Comparison of ENCODE assay signal across 8 cellular contexts in genomic region chr16:10868562-10869469, GRCh38. TPM values are rescaled to one million over a fixed set of nuclear protein-coding genes. Genes with fewer than 3 reads are reported as not detected.
DNase-seq lines count a peak whose midpoint lies in the region; ATAC-seq lines count a peak whose summit lies in the region.

No MANE protein-coding gene starts in this region.

- intact Hi-C loops in activated CD4-positive, alpha-beta T cell treated with anti-CD3 and anti-CD28 coated beads, Interleukin-2, amount 10 ng/mL, durations not matched to agents 24 days and 14 days (cut with micrococcal nuclease) = no loop called here

- peaks cover 47% of the 10 kb centered on the region for H3K4me1 Mint-ChIP-seq in activated CD4-positive, alpha-beta T cell treated with anti-CD3 and anti-CD28 coated beads, Interleukin-2, amount 10 ng/mL, durations not matched to agents 24 days and 14 days

- peak overlapping the region in 2 of 7 experiments; percentile 4 to 8 for H3K4me3 ChIP-seq in skin epidermis

- no peak overlapping the region for H3K27ac Mint-ChIP-seq in activated CD4-positive, alpha-beta T cell treated with anti-CD3 and anti-CD28 coated beads, Interleukin-2, amount 10 ng/mL, durations not matched to agents 24 days and 14 days

- peak; percentile 56 for ATAC-seq in HG03354 (IDR thresholded peaks at IDR 0.05; ENCODE audit: poor library complexity, severe bottlenecking, unreplicated experiment)
- ATAC-seq in GM19035 (IDR thresholded peaks at IDR 0.05; ENCODE audit: unreplicated experiment) = no peak
- no peak for ATAC-seq in HG02571 (IDR thresholded peaks at IDR 0.05; ENCODE audit: unreplicated experiment)

- DNase-seq in activated CD4-positive, alpha-beta T cell treated with anti-CD3 and anti-CD28 coated beads, Interleukin-2, amount 10 ng/mL, durations not matched to agents 24 days and 14 days = no peak
- DNase-seq in activated CD4-positive, alpha-beta T cell treated with anti-CD3 and anti-CD28 coated beads for 4 hours = no peak
- DNase-seq in dermis microvascular lymphatic vessel endothelial cell (ENCODE audit: low read depth in 2 of 2) (peak; percentile 7 to 42), HK-2 (ENCODE audit: unreplicated experiment) (no peak)

- peak overlapping the region; percentile 35 for H3K4me3 Mint-ChIP-seq in activated CD4-positive, alpha-beta T cell treated with anti-CD3 and anti-CD28 coated beads, Interleukin-2, amount 10 ng/mL, durations not matched to agents 24 days and 14 days

- no peaks in the 10 kb centered on the region for H3K36me3 Mint-ChIP-seq in activated CD4-positive, alpha-beta T cell treated with anti-CD3 and anti-CD28 coated beads, Interleukin-2, amount 10 ng/mL, durations not matched to agents 24 days and 14 days (ENCODE audit: low read depth)

- H3K27ac ChIP-seq in skin epidermis = peak overlapping the region in 19 of 21 experiments; percentile 13 to 88 (median 62)

- no peaks in the 10 kb centered on the region for H3K9me3 Mint-ChIP-seq in activated CD4-positive, alpha-beta T cell treated with anti-CD3 and anti-CD28 coated beads, Interleukin-2, amount 10 ng/mL, durations not matched to agents 24 days and 14 days

- peaks cover 20% of the 10 kb centered on the region for H3K27me3 Mint-ChIP-seq in activated CD4-positive, alpha-beta T cell treated with anti-CD3 and anti-CD28 coated beads, Interleukin-2, amount 10 ng/mL, durations not matched to agents 24 days and 14 days

RNA-seq across cellular contexts. Expression of gene CIITA, which starts 8.2 kb away (rescaled TPM):
- 5.0 and 6.4 TPM in 2 replicates for total RNA-seq in activated CD4-positive, alpha-beta T cell treated with anti-CD3 and anti-CD28 coated beads, Interleukin-2, amount 10 ng/mL, durations not matched to agents 24 days and 14 days
- total RNA-seq in dermis microvascular lymphatic vessel endothelial cell = under 0.01 and 0.13 TPM in 2 replicates

RNA-seq across cellular contexts. Expression of gene TVP23A, which starts 50.2 kb away (rescaled TPM):
- total RNA-seq in activated CD4-positive, alpha-beta T cell treated with anti-CD3 and anti-CD28 coated beads, Interleukin-2, amount 10 ng/mL, durations not matched to agents 24 days and 14 days = not detected in 2 replicates
- total RNA-seq in dermis microvascular lymphatic vessel endothelial cell = not detected in 2 replicates

Comparison
In these comparisons a context has a peak if more than half of its experiments do, and no peak if none do; other contexts are left out.
1. DNase-seq: peak in dermis microvascular lymphatic vessel endothelial cell (2 of 2); none in activated CD4-positive, alpha-beta T cell treated with anti-CD3 and anti-CD28 coated beads, Interleukin-2, amount 10 ng/mL, durations not matched to agents 24 days and 14 days (single experiment), activated CD4-positive, alpha-beta T cell treated with anti-CD3 and anti-CD28 coated beads for 4 hours (0 of 2) and HK-2 (single experiment).